Comparison of ENCODE assay signal across 4 cellular contexts in genomic region chr7:118525020-118525419, GRCh38.
"Had no signal": no experiment of that assay in that cellular context is flagged by ENCODE, and none has a peak within 500 bp of the region (broad histone marks: within the 10 kb centered on the region; RNA-seq: fewer than 3 reads in every experiment).

No MANE protein-coding gene starts in this region.

- DNase-seq: H9, HCEC 1CT, IMR-90 had no signal

- H3K4me2 ChIP-seq: GM23338 had no signal

- ATAC-seq: GM23338 had no signal

- H2AFZ ChIP-seq: GM23338 had no signal

- H3K4me3 ChIP-seq: GM23338 had no signal
